ENCODE assay signal across 8 cellular contexts in genomic region chr1:204791453-204792366, GRCh38.
DNase-seq lines count a peak whose midpoint lies in the region; ATAC-seq and TF ChIP-seq lines count a peak whose summit lies in the region.

No MANE protein-coding gene starts in this region.

- H3K79me2 ChIP-seq in MM.1S (ENCODE audit: low read length) = no peaks in the 10 kb centered on the region
- no peaks in the 10 kb centered on the region for H3K79me2 ChIP-seq in SU-DHL-6 (ENCODE audit: insufficient read depth, low read length)

- no peaks in the 10 kb centered on the region for H3K9me2 ChIP-seq in MM.1S (replicated peaks; ENCODE audit: insufficient read depth, low read length)
- H3K9me2 ChIP-seq in SU-DHL-6 (replicated peaks; ENCODE audit: insufficient read depth, low read length) = no peaks in the 10 kb centered on the region

- no peaks in the 10 kb centered on the region for H3K4me1 Mint-ChIP-seq in activated naive CD8-positive, alpha-beta T cell treated with anti-CD3 and anti-CD28 coated beads, Interleukin-2, amount 50 U/mL, for 24 hours

- no peaks in the 10 kb centered on the region for H3K36me3 Mint-ChIP-seq in activated naive CD8-positive, alpha-beta T cell treated with anti-CD3 and anti-CD28 coated beads, Interleukin-2, amount 50 U/mL, for 24 hours (ENCODE audit: low read depth)

- no peak overlapping the region for H3K4me3 Mint-ChIP-seq in activated naive CD8-positive, alpha-beta T cell treated with anti-CD3 and anti-CD28 coated beads, Interleukin-2, amount 50 U/mL, for 24 hours

- H3K36me3 ChIP-seq in MM.1S (replicated peaks; ENCODE audit: insufficient read depth, low read length) = no peaks in the 10 kb centered on the region
- H3K36me3 ChIP-seq in SU-DHL-6 (ENCODE audit: low read length) = no peaks in the 10 kb centered on the region

- peaks cover 23% of the 10 kb centered on the region for H3K27me3 Mint-ChIP-seq in activated naive CD8-positive, alpha-beta T cell treated with anti-CD3 and anti-CD28 coated beads, Interleukin-2, amount 50 U/mL, for 24 hours

- H3K4me2 ChIP-seq in MM.1S (ENCODE audit: low read depth, low read length) = no peak overlapping the region
- H3K4me2 ChIP-seq in SU-DHL-6 (ENCODE audit: low read depth, low read length, poor library complexity, severe bottlenecking) = no peak overlapping the region

- H3K9me3 ChIP-seq in MM.1S (replicated peaks; ENCODE audit: insufficient read depth, low read length) (no peaks in the 10 kb centered on the region), SU-DHL-6 (ENCODE audit: insufficient read depth, low read length) (no peaks in the 10 kb centered on the region)

- H3K27ac ChIP-seq in MM.1S (ENCODE audit: low read length) (no peak overlapping the region), SU-DHL-6 (ENCODE audit: low read depth, low read length) (no peak overlapping the region)

- H3K4me3 ChIP-seq in MM.1S (ENCODE audit: low read length) = no peak overlapping the region
- H3K4me3 ChIP-seq in SU-DHL-6 (ENCODE audit: insufficient read depth, low read length, poor library complexity, severe bottlenecking) = no peak overlapping the region
- H3K4me3 ChIP-seq in skeletal muscle cell (ENCODE audit: low read depth, low read length) = no peak overlapping the region

- H3K9ac ChIP-seq in MM.1S (ENCODE audit: low read length) = no peak overlapping the region
- no peak overlapping the region for H3K9ac ChIP-seq in SU-DHL-6 (ENCODE audit: low read length)

- DNase-seq in Daoy (ENCODE audit: low read depth) (peak; percentile 74), MM.1S (peak; percentile 87), hepatic stellate cell (ENCODE audit: low spot score) (peak; percentile 41), skeletal muscle cell (ENCODE audit: low read depth) (peak; percentile 1), epidermal melanocyte (ENCODE audit: insufficient read length, low spot score) (no peak)
- peak; percentile 88 for DNase-seq in activated naive CD8-positive, alpha-beta T cell treated with anti-CD3 and anti-CD28 coated beads, Interleukin-2, amount 50 U/mL, for 24 hours

- no peak overlapping the region for H3K27ac Mint-ChIP-seq in activated naive CD8-positive, alpha-beta T cell treated with anti-CD3 and anti-CD28 coated beads, Interleukin-2, amount 50 U/mL, for 24 hours

- H3K4me1 ChIP-seq in MM.1S (ENCODE audit: low read length) = peaks cover 12% of the 10 kb centered on the region

- H3F3A ChIP-seq in MM.1S (ENCODE audit: insufficient read depth, low read length) (no peaks in the 10 kb centered on the region), SU-DHL-6 (ENCODE audit: insufficient read depth) (no peaks in the 10 kb centered on the region)

- H3K9me3 Mint-ChIP-seq in activated naive CD8-positive, alpha-beta T cell treated with anti-CD3 and anti-CD28 coated beads, Interleukin-2, amount 50 U/mL, for 24 hours = no peaks in the 10 kb centered on the region

- ATAC-seq in activated naive CD8-positive, alpha-beta T cell treated with anti-CD3 and anti-CD28 coated beads, Interleukin-2, amount 50 U/mL, for 24 hours = peak; percentile 89
- ATAC-seq in HG03432 (IDR thresholded peaks at IDR 0.05; ENCODE audit: unreplicated experiment) = no peak

- peak; percentile 94 for TF ChIP-seq CTCF in MM.1S (IDR thresholded peaks at IDR 0.05; ENCODE audit: low read length)
- peak; percentile 79 for TF ChIP-seq CTCF in SU-DHL-6 (IDR thresholded peaks at IDR 0.05; ENCODE audit: insufficient read depth, low read length, poor library complexity, severe bottlenecking)

- H4K20me1 ChIP-seq in MM.1S (ENCODE audit: insufficient read depth, low read length) (no peaks in the 10 kb centered on the region), SU-DHL-6 (ENCODE audit: low read depth, low read length) (no peaks in the 10 kb centered on the region)

- H2AFZ ChIP-seq in MM.1S (ENCODE audit: low read length) (no peak overlapping the region), SU-DHL-6 (ENCODE audit: low read depth, low read length, severe bottlenecking) (no peak overlapping the region)

- H3K27me3 ChIP-seq in MM.1S (replicated peaks; ENCODE audit: insufficient read depth, low read length) (no peaks in the 10 kb centered on the region), SU-DHL-6 (ENCODE audit: low read length) (no peaks in the 10 kb centered on the region)
